ENCODE assay signal across 8 cellular contexts in the genomic region with DNA sequence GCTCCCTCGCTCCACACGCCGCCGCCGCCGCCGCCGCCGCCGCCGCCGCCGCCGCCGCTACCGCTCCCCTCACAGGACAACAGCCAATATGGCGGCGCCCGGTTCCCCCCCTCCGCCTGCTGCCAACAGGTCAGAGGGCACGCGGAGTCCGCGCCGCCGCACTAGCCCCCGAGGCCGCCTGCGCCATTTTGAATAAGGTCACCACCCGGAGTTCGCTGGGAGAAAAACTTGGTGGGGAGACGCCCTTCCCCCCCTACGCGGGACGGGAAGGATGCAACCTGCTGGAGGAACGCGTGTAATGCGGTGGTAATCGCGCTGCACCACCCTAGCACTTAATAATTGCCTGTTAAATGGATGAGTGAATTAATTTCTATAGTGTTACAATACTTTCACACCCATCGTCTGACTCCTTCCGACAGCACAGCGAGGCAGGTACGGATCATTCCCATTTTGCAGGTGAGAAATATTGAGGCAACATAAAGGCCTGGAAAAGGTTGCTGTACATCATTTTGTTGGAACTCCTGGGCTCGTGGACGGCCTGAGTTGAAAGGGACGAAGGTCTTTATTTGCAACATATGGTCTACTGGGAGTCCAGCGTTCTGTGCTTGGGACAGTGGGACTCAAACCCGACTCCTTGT. TPM values are rescaled to one million over a fixed set of nuclear protein-coding genes. Genes with fewer than 3 reads are reported as not detected.
A peak's percentile ranks its signal among the peaks of the same experiment; 100 is the strongest.
DNase-seq lines count a peak whose midpoint lies in the region; ATAC-seq and TF ChIP-seq lines count a peak whose summit lies in the region.

Gene FAM193B, minus strand, starts transcription at position 90 of the 638 bp plus-strand sequence. CDS start 105 bp downstream, outside the sequence.

- no peaks in the 10 kb centered on the region for H3K36me3 Mint-ChIP-seq in T-helper 17 cell (ENCODE audit: low read depth)

- peak within 1 kb of the TSS; percentile 83 for H3K27ac Mint-ChIP-seq in T-helper 17 cell

- H3K27me3 Mint-ChIP-seq in T-helper 17 cell = no peaks in the 10 kb centered on the region

- intact Hi-C loops in left ventricle myocardium superior (cut with micrococcal nuclease) = no loop called here
- intact Hi-C loops in psoas muscle (cut with DNase I) = no loop called here

- DNase-seq in GM13976 (ENCODE audit: low spot score) = peak; percentile 99
- DNase-seq in NCI-H1694 (lab: John Stamatoyannopoulos, UW) = peak; percentile 72
- DNase-seq in T-helper 17 cell = peak; percentile 91 to 96 (median 93)
- peak; percentile 19 to 95 (median 88) for DNase-seq in amygdala (lab: John Stamatoyannopoulos, UW)
- DNase-seq in left ventricle myocardium superior = peak; percentile 97
- DNase-seq in psoas muscle = peak; percentile 93 to 97

- ATAC-seq in HG02840 (IDR thresholded peaks at IDR 0.05; ENCODE audit: low FRiP score, unreplicated experiment) (peak; percentile 86), T-helper 17 cell (peak; percentile 98), left ventricle myocardium superior (peak; percentile 96), psoas muscle (peak; percentile 93 to 94 (median 94))

- TF ChIP-seq CTCF in GM13976 (IDR thresholded peaks at IDR 0.05; ENCODE audit: borderline replicate concordance, control extremely low read depth, extremely low read depth, insufficient read depth, missing control alignments) = no peak
- TF ChIP-seq CTCF in psoas muscle (IDR thresholded peaks at IDR 0.05) = peak; percentile 13

- peaks cover under 1 to 30% of the 10 kb centered on the region in 2 donors for H3K36me3 ChIP-seq in psoas muscle (ENCODE audit: insufficient read depth in 1 of 2, low read depth in 1 of 2)
- no peaks in the 10 kb centered on the region for H3K36me3 ChIP-seq in urinary bladder (ENCODE audit: insufficient read depth)

- H3K27ac ChIP-seq in psoas muscle (peak within 1 kb of the TSS; percentile 85), urinary bladder (ENCODE audit: low read depth) (peak within 1 kb of the TSS; percentile 85)

- no peaks in the 10 kb centered on the region for H3K9me3 ChIP-seq in T-helper 17 cell (ENCODE audit: control insufficient read depth, low read length, poor library complexity, severe bottlenecking)
- no peaks in the 10 kb centered on the region for H3K9me3 ChIP-seq in psoas muscle

- peaks cover 42% of the 10 kb centered on the region for H3K4me1 ChIP-seq in psoas muscle
- H3K4me1 ChIP-seq in urinary bladder (ENCODE audit: insufficient read depth) = no peaks in the 10 kb centered on the region

- peaks cover 30% of the 10 kb centered on the region for H3K4me1 Mint-ChIP-seq in T-helper 17 cell

- H3K4me3 ChIP-seq in psoas muscle (peak within 1 kb of the TSS; percentile 83), urinary bladder (ENCODE audit: low read depth, low read length) (peak within 1 kb of the TSS; percentile 97)

- 5 to 9% (median 6%) methylated on average over 32 to 49 of the region's 49 CpGs for WGBS in psoas muscle, 3 donors
- 8% methylated on average over 49 of the region's 49 CpGs for WGBS in urinary bladder

- H3K27me3 ChIP-seq in psoas muscle (ENCODE audit: insufficient read depth in 3 of 3, low read length in 2 of 3) = no peaks in the 10 kb centered on the region

- peak within 1 kb of the TSS; percentile 93 for H3K4me3 Mint-ChIP-seq in T-helper 17 cell

- in situ Hi-C loops in GM13976 (cut with MboI; ENCODE audit: low sequenced_read_pairs, unreplicated experiment) = no loop called here

RNA-seq across cellular contexts. Expression of gene FAM193B, which starts in this region (rescaled TPM):
- total RNA-seq in T-helper 17 cell = 100 to 1,000 TPM; 143 to 167 TPM
- total RNA-seq in left ventricle myocardium superior = 26.4 TPM
- total RNA-seq in psoas muscle = 10 to 100 TPM; 27.2 to 36.7 (median 30.3) TPM
- 10 to 100 TPM; 26.9 to 31.2 (median 27.0) TPM for polyA plus RNA-seq in psoas muscle
- total RNA-seq in urinary bladder = 22.8 TPM
- 66.7 TPM for polyA plus RNA-seq in urinary bladder

Comparison
In these comparisons a context has a peak if more than half of its experiments do, and no peak if none do; other contexts are left out.
1. Peak in every context shown above with its lines: DNase-seq, ATAC-seq, H3K4me3 ChIP-seq and H3K27ac ChIP-seq.